In the genomic region with DNA sequence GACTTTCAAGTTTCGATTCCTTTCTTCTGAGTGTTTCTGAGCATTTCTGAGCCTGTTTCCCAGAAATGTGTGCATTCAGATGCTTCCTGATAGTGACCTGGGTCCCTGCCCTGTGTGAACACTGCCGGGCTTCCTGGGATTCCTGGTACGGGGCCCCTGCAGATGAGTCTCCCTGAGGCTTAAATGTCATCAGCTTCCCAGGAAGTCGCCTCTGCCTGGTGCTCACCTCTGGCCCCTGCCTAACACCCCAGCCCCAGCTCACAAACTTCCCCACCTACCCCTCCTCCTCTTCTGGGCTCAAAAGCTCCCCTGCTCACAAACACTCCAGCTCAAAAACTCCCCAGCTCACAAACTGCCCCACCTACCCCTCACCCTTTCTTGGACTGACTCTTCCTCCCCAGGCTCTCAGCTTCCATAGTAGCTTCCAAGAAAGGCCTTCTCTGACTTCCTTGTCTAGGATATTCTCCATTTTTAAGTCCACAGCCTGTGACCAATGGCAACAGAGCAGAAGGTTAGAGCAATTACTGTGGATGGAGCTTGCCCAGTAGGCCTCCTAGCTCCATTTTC, we compare ENCODE assay signal across 10 cellular contexts. TPM values are rescaled to one million over a fixed set of nuclear protein-coding genes. Genes with fewer than 3 reads are reported as not detected.
DNase-seq lines count a peak whose midpoint lies in the region; ATAC-seq, FAIRE-seq and TF ChIP-seq lines count a peak whose summit lies in the region.
"Had no signal": no experiment of that assay in that cellular context is flagged by ENCODE, and none has a peak within 500 bp of the region (broad histone marks: within the 10 kb centered on the region; RNA-seq: fewer than 3 reads in every experiment).

No MANE protein-coding gene starts in this region.

- no peaks in the 10 kb centered on the region for H4K20me1 ChIP-seq in HepG2 (ENCODE audit: insufficient read depth, low read length)

- 31 to 56% (median 42%) methylated on average over 4 of the region's 4 CpGs for WGBS in heart left ventricle, 4 donors
- 2% methylated on average over 4 of the region's 4 CpGs for WGBS in HepG2 (ENCODE audit: low lambda C conversion rate)

- H3K27ac ChIP-seq in heart left ventricle (peak overlapping the region in 10 of 12 donors; percentile 14 to 73 (median 36)), HepG2 (ENCODE audit: extremely low read length, insufficient read depth, low read length) (peak overlapping the region; percentile 24), upper lobe of right lung (peak overlapping the region; percentile 62)
- H3K27ac ChIP-seq: C4-2B had no signal

- BruUV-seq in HepG2 (replicated peaks; lab: Mats Ljungman, UMichigan), result no TSS peak

- CTCF ChIA-PET in HepG2 (lab: Yijun Ruan, JAX; ENCODE audit: low intra/inter-chr PET ratio, low total read pairs), result no interaction called here

- TF ChIP-seq EP300 in HepG2 (IDR thresholded peaks at IDR 0.05; ENCODE audit: low read depth in 2 of 2, low read length in 2 of 2), result peak in 1 of 2 experiments; percentile 62; a peak in 2 of 4 replicates
- peak; percentile 73 for TF ChIP-seq EP300 in HepG2 (CRISPR knock-in tag; IDR thresholded peaks at IDR 0.05; ENCODE audit: borderline replicate concordance)

- ATAC-seq in heart left ventricle, result no peak
- no peak for ATAC-seq in left cardiac atrium
- peak; percentile 59 for ATAC-seq in HepG2
- peak; percentile 20 for ATAC-seq in upper lobe of right lung
- ATAC-seq in HG03135 (IDR thresholded peaks at IDR 0.05; ENCODE audit: unreplicated experiment), result no peak
- ATAC-seq: activated naive CD4-positive, alpha-beta T cell treated with anti-CD3 and anti-CD28 coated beads, Interleukin-2, amount 50 U/mL, for 72 hours had no signal

- no peaks in the 10 kb centered on the region for H3K9me3 ChIP-seq in heart left ventricle
- no peaks in the 10 kb centered on the region for H3K9me3 ChIP-seq in HepG2 (ENCODE audit: low read length)
- H3K9me3 ChIP-seq in upper lobe of right lung, result no peaks in the 10 kb centered on the region

- DNase-seq in heart left ventricle (peak in 2 of 5 donors; percentile 2 to 27), left cardiac atrium (no peak), astrocyte of the spinal cord (ENCODE audit: low read depth, low spot score) (peak; percentile 65), HepG2 (ENCODE audit: low spot score) (peak; percentile 78), upper lobe of right lung (peak; percentile 55), DMS 273 (lab: John Stamatoyannopoulos, UW; ENCODE audit: unreplicated experiment) (no peak), NCI-H748 (lab: John Stamatoyannopoulos, UW; ENCODE audit: unreplicated experiment) (no peak)

- no peak for TF ChIP-seq RAD21 in HepG2 (CRISPR knock-in tag; IDR thresholded peaks at IDR 0.05)

- POLR2A ChIA-PET in HepG2 (lab: Yijun Ruan, JAX), result interaction anchor here (1.0 to 2.8 kb wide), 8 partner anchors 9 to 44 kb away, joined by 3 to 38 read pairs (median 6); no protein-coding TSS in a partner anchor

- in situ Hi-C loops in astrocyte of the spinal cord (cut with HindIII; ENCODE audit: low sequenced_read_pairs) (no loop called here), HepG2 (cut with HindIII; ENCODE audit: extremely low pct_ligation_motif_present, low pct_unique_long_range_greater_than_20kb) (no loop called here)

- H3K36me3 ChIP-seq in heart left ventricle (no peaks in the 10 kb centered on the region), HepG2 (replicated peaks in 1 of 2; ENCODE audit: control insufficient read depth in 1 of 2, insufficient read depth in 2 of 2, low read length in 2 of 2) (no peaks in the 10 kb centered on the region), upper lobe of right lung (no peaks in the 10 kb centered on the region)

- peak overlapping the region; percentile 42 for H3K9ac ChIP-seq in HepG2 (ENCODE audit: insufficient read depth, low read depth, low read length)

- peak overlapping the region; percentile 84 for H3K4me2 ChIP-seq in HepG2 (ENCODE audit: low read depth, low read length)

- H3K79me2 ChIP-seq in HepG2 (ENCODE audit: insufficient read depth, low read length), result no peaks in the 10 kb centered on the region

- TF ChIP-seq POLR2A in heart left ventricle (IDR thresholded peaks at IDR 0.05) (no peak), HepG2 (IDR thresholded peaks at IDR 0.05; ENCODE audit: insufficient read depth in 1 of 2, low read depth in 2 of 2, low read length in 2 of 2) (no peak)

- peak overlapping the region; percentile 89 for H2AFZ ChIP-seq in HepG2 (ENCODE audit: low read length)

- H3K4me1 ChIP-seq in heart left ventricle (peaks cover 8 to 47% (median 33%) of the 10 kb centered on the region in 12 donors), HepG2 (ENCODE audit: insufficient read depth, low read length) (peaks cover 49% of the 10 kb centered on the region), upper lobe of right lung (peaks cover 20% of the 10 kb centered on the region)

- no peak for FAIRE-seq in HepG2 (lab: Jason Lieb, UNC)

- no peak for TF ChIP-seq CTCF in heart left ventricle (IDR thresholded peaks at IDR 0.05)
- TF ChIP-seq CTCF in astrocyte of the spinal cord (IDR thresholded peaks at IDR 0.05; ENCODE audit: low read depth, low read length), result no peak
- TF ChIP-seq CTCF in HepG2 (CRISPR knock-in tag; IDR thresholded peaks at IDR 0.05), result no peak
- TF ChIP-seq CTCF in upper lobe of right lung (IDR thresholded peaks at IDR 0.05), result no peak

- intact Hi-C loops in heart left ventricle (cut with DNase I) (loop anchor here in 2 of 10 donors (10.0 kb wide), 1 partner anchor 48 kb away; no protein-coding TSS in a partner anchor), left cardiac atrium (cut with DNase I) (no loop called here), HepG2 (cut with micrococcal nuclease; ENCODE audit: unreplicated experiment) (no loop called here), upper lobe of right lung (cut with DNase I) (loop anchor here (10.0 kb wide), 1 partner anchor 48 kb away; no protein-coding TSS in a partner anchor)

- H3K4me3 ChIP-seq in heart left ventricle (no peak overlapping the region), astrocyte of the spinal cord (ENCODE audit: low read depth, low read length) (no peak overlapping the region), HepG2 (replicated peaks in 1 of 3; ENCODE audit: insufficient read depth in 1 of 3, low read depth in 2 of 3, low read length in 3 of 3) (peak overlapping the region; percentile 11 to 57 (median 43); a peak in 5 of 6 replicates), upper lobe of right lung (no peak overlapping the region)

- no peaks in the 10 kb centered on the region for H3K27me3 ChIP-seq in heart left ventricle
- H3K27me3 ChIP-seq in HepG2 (ENCODE audit: control insufficient read depth in 1 of 2, insufficient read depth in 2 of 2, low read length in 2 of 2), result no peaks in the 10 kb centered on the region
- no peaks in the 10 kb centered on the region for H3K27me3 ChIP-seq in upper lobe of right lung

TF ChIP-seq in HepG2, 621 proteins besides CTCF, POLR2A, EP300 and RAD21 (continues in another document):
- TF ChIP-seq ZFY (CRISPR knock-in tag; IDR thresholded peaks at IDR 0.05) (0 out of 2 replicates have a peak, but pooled peaks have one; percentile 8), DMAP1 (CRISPR knock-in tag; IDR thresholded peaks at IDR 0.05) (0 out of 2 replicates have a peak, but pooled peaks have one; percentile 27), THAP11 (CRISPR knock-in tag; IDR thresholded peaks at IDR 0.05) (peak; percentile 64; the same call in 1 of the 2 replicates), KLF16 (CRISPR knock-in tag; IDR thresholded peaks at IDR 0.05) (peak in 1 of 2 experiments; percentile 80; a peak in 1 of 4 replicates)

RNA-seq across cellular contexts. Expression of gene TGM2, which starts 42.0 kb away (rescaled TPM):
- total RNA-seq in heart left ventricle (1,000 to 10,000 TPM in 1 of 9 donors, 100 to 1,000 TPM in 8; 271 to 1,146 (median 567) TPM), left cardiac atrium (100 to 1,000 TPM; 383 to 695 TPM), HepG2 (2016; rRNA removed; fragmentation: Illumina TruSeq; extraction: Trizol) (4.2 and 4.5 TPM in 2 replicates), upper lobe of right lung (562 TPM)
- polyA plus RNA-seq in heart left ventricle (100 to 1,000 TPM; 211 to 972 TPM), HepG2 (2011; rRNA removed) (46.4 and 52.3 TPM in 2 replicates)
- 0.61 and 0.88 TPM in 2 replicates for total RNA-seq in HepG2 (2016; cell fraction: cytosol; rRNA removed; fragmentation: Illumina TruSeq; extraction: Trizol; ENCODE audit: low read depth)
- 3.3 and 4.3 TPM in 2 replicates for total RNA-seq in HepG2 (2016; cell fraction: insoluble cytoplasmic fraction; rRNA removed; fragmentation: Illumina TruSeq; extraction: Trizol)
- 2.1 and 2.3 TPM in 2 replicates for total RNA-seq in HepG2 (2016; cell fraction: membrane; rRNA removed; fragmentation: Illumina TruSeq; extraction: Trizol)
- total RNA-seq in HepG2 (2016; cell fraction: nucleus; rRNA removed; fragmentation: Illumina TruSeq; extraction: Trizol), result 4.3 and 4.5 TPM in 2 replicates
- polyA plus RNA-seq in HepG2 (2011; cell fraction: cytosol; rRNA removed), result 39.7 and 45.8 TPM in 2 replicates
- 48.4 and 54.8 TPM in 2 replicates for polyA plus RNA-seq in HepG2 (2011; cell fraction: nucleus; rRNA removed)
- 14.4 and 32.4 TPM in 2 replicates for polyA plus RNA-seq in HepG2 (2012)
- polyA plus RNA-seq in HepG2 (2016; cell fraction: cytosol; fragmentation: Illumina TruSeq; extraction: Trizol; ENCODE audit: low read depth), result 1.5 and 1.8 TPM in 2 replicates
- 5.3 and 7.5 TPM in 2 replicates for polyA plus RNA-seq in HepG2 (2016; cell fraction: insoluble cytoplasmic fraction; fragmentation: Illumina TruSeq; extraction: Trizol; ENCODE audit: low read depth)
- polyA plus RNA-seq in HepG2 (2016; cell fraction: membrane; fragmentation: Illumina TruSeq; extraction: Trizol; ENCODE audit: low read depth), result 2.5 TPM in 2 replicates
- polyA plus RNA-seq in HepG2 (2016; cell fraction: nucleus; fragmentation: Illumina TruSeq; extraction: Trizol; ENCODE audit: insufficient read depth, low read depth), result 7.7 and 9.8 TPM in 2 replicates
- polyA minus RNA-seq in HepG2 (2011; rRNA and poly(A)+ RNA removed; ENCODE audit: low replicate concordance), result 39.1 and 112 TPM in 2 replicates
- polyA minus RNA-seq in HepG2 (2011; cell fraction: cytosol; rRNA and poly(A)+ RNA removed), result 43.5 and 48.8 TPM in 2 replicates
- 26.7 and 32.2 TPM in 2 replicates for polyA minus RNA-seq in HepG2 (2011; cell fraction: nucleus; rRNA and poly(A)+ RNA removed)

Comparison
In these comparisons a context has a peak if more than half of its experiments do, and no peak if none do; other contexts are left out.
1. ATAC-seq: peak in HepG2 (single experiment) and upper lobe of right lung (single experiment); none in heart left ventricle (0 of 4), left cardiac atrium (0 of 2) and HG03135 (single experiment).
2. DNase-seq: peak in astrocyte of the spinal cord (single experiment), HepG2 (single experiment) and upper lobe of right lung (single experiment); none in left cardiac atrium (single experiment), DMS 273 (single experiment) and NCI-H748 (single experiment).
3. H3K4me3 ChIP-seq: peak in HepG2 (3 of 3); none in heart left ventricle (0 of 12), astrocyte of the spinal cord (single experiment) and upper lobe of right lung (single experiment).
4. RNA of gene TGM2, which starts 42.0 kb away (total RNA-seq): 383 to 695 TPM in left cardiac atrium, 271 to 1,146 TPM in heart left ventricle and 562 TPM in upper lobe of right lung (single experiment); 0.61 to 4.5 TPM in HepG2; every median in the first group is over 10 times any median in the second.
5. Peak in every context shown above with its lines, with median percentiles within 50 percentile points of each other: H3K27ac ChIP-seq.